Comparison of ENCODE assay signal across 9 cellular contexts in genomic region chr1:172135076-172135672, GRCh38.
DNase-seq lines count a peak whose midpoint lies in the region; ATAC-seq and TF ChIP-seq lines count a peak whose summit lies in the region.
"Had no signal": no experiment of that assay in that cellular context is flagged by ENCODE, and none has a peak within 500 bp of the region (broad histone marks: within the 10 kb centered on the region; RNA-seq: fewer than 3 reads in every experiment).

No MANE protein-coding gene starts in this region.

- H3K27ac Mint-ChIP-seq in glutamatergic neuron (ENCODE audit: unreplicated experiment) = no peak overlapping the region
- H3K27ac Mint-ChIP-seq: dendritic cell treated with granulocyte-macrophage colony-stimulating factor and Interleukin-4, amounts not matched to agents 40 ng/mL and 50 ng/mL, for 4 days had no signal

- H4K20me1 ChIP-seq in SU-DHL-6 (ENCODE audit: low read depth, low read length) = no peaks in the 10 kb centered on the region

- no peaks in the 10 kb centered on the region for H3K9me3 Mint-ChIP-seq in glutamatergic neuron (ENCODE audit: unreplicated experiment)
- H3K9me3 Mint-ChIP-seq: dendritic cell treated with granulocyte-macrophage colony-stimulating factor and Interleukin-4, amounts not matched to agents 40 ng/mL and 50 ng/mL, for 4 days had no signal

- no peak overlapping the region for H3K4me2 ChIP-seq in SU-DHL-6 (ENCODE audit: low read depth, low read length, poor library complexity, severe bottlenecking)

- H2AFZ ChIP-seq in SU-DHL-6 (ENCODE audit: low read depth, low read length, severe bottlenecking) = no peak overlapping the region

- no peaks in the 10 kb centered on the region for H3K27me3 ChIP-seq in SU-DHL-6 (ENCODE audit: low read length)

- no peak for ATAC-seq in GM21717 (IDR thresholded peaks at IDR 0.05; ENCODE audit: unreplicated experiment)
- ATAC-seq in GM21825 (IDR thresholded peaks at IDR 0.05; ENCODE audit: unreplicated experiment) = no peak
- ATAC-seq in HG02870 (IDR thresholded peaks at IDR 0.05; ENCODE audit: unreplicated experiment) = no peak

- DNase-seq in ACHN (peak; percentile 6), GM13976 (ENCODE audit: low spot score) (peak; percentile 6), glutamatergic neuron (no peak), HPDE6-E6E7 (ENCODE audit: extremely low spot score) (no peak)

- no peaks in the 10 kb centered on the region for H3K9me3 ChIP-seq in SU-DHL-6 (ENCODE audit: insufficient read depth, low read length)

- H3K36me3 Mint-ChIP-seq in glutamatergic neuron (ENCODE audit: unreplicated experiment) = no peaks in the 10 kb centered on the region

- H3K4me3 Mint-ChIP-seq in glutamatergic neuron (ENCODE audit: unreplicated experiment) = no peak overlapping the region
- H3K4me3 Mint-ChIP-seq: dendritic cell treated with granulocyte-macrophage colony-stimulating factor and Interleukin-4, amounts not matched to agents 40 ng/mL and 50 ng/mL, for 4 days had no signal

- peak; percentile 41 for TF ChIP-seq CTCF in GM13976 (IDR thresholded peaks at IDR 0.05; ENCODE audit: borderline replicate concordance, control extremely low read depth, extremely low read depth, insufficient read depth, missing control alignments)
- peak; percentile 55 for TF ChIP-seq CTCF in SU-DHL-6 (IDR thresholded peaks at IDR 0.05; ENCODE audit: insufficient read depth, low read length, poor library complexity, severe bottlenecking)
- TF ChIP-seq CTCF in glutamatergic neuron (IDR thresholded peaks at IDR 0.05; ENCODE audit: partially characterized antibody, unreplicated experiment) = peak; percentile 70

- H3K27ac ChIP-seq in SU-DHL-6 (ENCODE audit: low read depth, low read length) = no peak overlapping the region

- H3K4me3 ChIP-seq in SU-DHL-6 (ENCODE audit: insufficient read depth, low read length, poor library complexity, severe bottlenecking) = no peak overlapping the region

- no peaks in the 10 kb centered on the region for H3K79me2 ChIP-seq in SU-DHL-6 (ENCODE audit: insufficient read depth, low read length)

- no peaks in the 10 kb centered on the region; the same call in 1 of the 2 replicates for H3K36me3 ChIP-seq in SU-DHL-6 (ENCODE audit: low read length)

- no peaks in the 10 kb centered on the region for H3K9me2 ChIP-seq in SU-DHL-6 (replicated peaks; ENCODE audit: insufficient read depth, low read length)

- H3K27me3 Mint-ChIP-seq in glutamatergic neuron (ENCODE audit: unreplicated experiment) = no peaks in the 10 kb centered on the region
- H3K27me3 Mint-ChIP-seq: dendritic cell treated with granulocyte-macrophage colony-stimulating factor and Interleukin-4, amounts not matched to agents 40 ng/mL and 50 ng/mL, for 4 days had no signal

- H3K9ac ChIP-seq in SU-DHL-6 (ENCODE audit: low read length) = no peak overlapping the region

- no peaks in the 10 kb centered on the region for H3F3A ChIP-seq in SU-DHL-6 (ENCODE audit: insufficient read depth)

- in situ Hi-C loops in ACHN (cut with HindIII; ENCODE audit: low pct_ligation_motif_present, low pct_unique_long_range_greater_than_20kb, low sequenced_read_pairs) = no loop called here
- in situ Hi-C loops in GM13976 (cut with MboI; ENCODE audit: low sequenced_read_pairs, unreplicated experiment) = no loop called here

- H3K4me1 Mint-ChIP-seq in glutamatergic neuron (ENCODE audit: low read depth, unreplicated experiment) = no peaks in the 10 kb centered on the region

Comparison
In these comparisons a context has a peak if more than half of its experiments do, and no peak if none do; other contexts are left out.
1. DNase-seq: peak in ACHN (single experiment) and GM13976 (single experiment); none in glutamatergic neuron (single experiment) and HPDE6-E6E7 (single experiment).
2. Peak in every context shown above with its lines, with median percentiles within 50 percentile points of each other: CTCF ChIP-seq.